ENCODE assay signal across 2 cellular contexts in genomic region chr1:25520446-25521061, GRCh38.
A peak's percentile ranks its signal among the peaks of the same experiment; 100 is the strongest.
TF ChIP-seq lines count a peak whose summit lies in the region.

No MANE protein-coding gene starts in this region.

TF ChIP-seq in IMR-90, 13 proteins besides CTCF, POLR2A, EP300 and RAD21:
- peak; percentile 90 for TF ChIP-seq SMC3 (IDR thresholded peaks at IDR 0.05; ENCODE audit: low read depth, low read length)
- no peak for TF ChIP-seq CEBPB (IDR thresholded peaks at IDR 0.05; ENCODE audit: low read depth, low read length)
- TF ChIP-seq, protein P1, sequence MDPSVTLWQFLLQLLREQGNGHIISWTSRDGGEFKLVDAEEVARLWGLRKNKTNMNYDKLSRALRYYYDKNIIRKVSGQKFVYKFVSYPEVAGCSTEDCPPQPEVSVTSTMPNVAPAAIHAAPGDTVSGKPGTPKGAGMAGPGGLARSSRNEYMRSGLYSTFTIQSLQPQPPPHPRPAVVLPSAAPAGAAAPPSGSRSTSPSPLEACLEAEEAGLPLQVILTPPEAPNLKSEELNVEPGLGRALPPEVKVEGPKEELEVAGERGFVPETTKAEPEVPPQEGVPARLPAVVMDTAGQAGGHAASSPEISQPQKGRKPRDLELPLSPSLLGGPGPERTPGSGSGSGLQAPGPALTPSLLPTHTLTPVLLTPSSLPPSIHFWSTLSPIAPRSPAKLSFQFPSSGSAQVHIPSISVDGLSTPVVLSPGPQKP (IDR thresholded peaks at IDR 0.05; ENCODE audit: borderline replicate concordance, low read depth, low read length): no peak

TF ChIP-seq in SK-N-SH, 30 proteins besides CTCF, POLR2A, EP300 and RAD21:
- no peak for TF ChIP-seq EZH2phosphoT487 (IDR thresholded peaks at IDR 0.05; ENCODE audit: borderline replicate concordance, low read depth)
- TF ChIP-seq SMC3 (IDR thresholded peaks at IDR 0.05; ENCODE audit: low read depth, low read length): peak; percentile 85
- TF ChIP-seq ELF1 (IDR thresholded peaks at IDR 0.05): no peak
- no peak for TF ChIP-seq GABPA (IDR thresholded peaks at IDR 0.05; ENCODE audit: low read depth)
- no peak for TF ChIP-seq FOXM1 (IDR thresholded peaks at IDR 0.05; ENCODE audit: low read depth)
- TF ChIP-seq RCOR1 (IDR thresholded peaks at IDR 0.05; ENCODE audit: low read length): no peak
- no peak for TF ChIP-seq POLR2AphosphoS5 (IDR thresholded peaks at IDR 0.05; ENCODE audit: low read depth, low read length)
- no peak for TF ChIP-seq RXRA (IDR thresholded peaks at IDR 0.05; ENCODE audit: borderline replicate concordance, low read depth)
- no peak for TF ChIP-seq MEF2A (IDR thresholded peaks at IDR 0.05; ENCODE audit: borderline replicate concordance, low read depth)
TF ChIP-seq in SK-N-SH: peak in this region for 1.
